Comparison of ENCODE assay signal across 21 cellular contexts in genomic region chr6:14502551-14502950, GRCh38.
DNase-seq lines count a peak whose midpoint lies in the region; ATAC-seq, FAIRE-seq and TF ChIP-seq lines count a peak whose summit lies in the region.
"Had no signal": no experiment of that assay in that cellular context is flagged by ENCODE, and none has a peak within 500 bp of the region (broad histone marks: within the 10 kb centered on the region; RNA-seq: fewer than 3 reads in every experiment).

No MANE protein-coding gene starts in this region.

- peaks cover 17% of the 10 kb centered on the region for H3K4me1 Mint-ChIP-seq in activated T-cell treated with anti-CD3 and anti-CD28 coated beads, Interleukin-2, amount 50 U/mL, for 24 hours (ENCODE audit: low read depth)
- peaks cover 7% of the 10 kb centered on the region for H3K4me1 Mint-ChIP-seq in T-helper 2 cell treated with Interferon-gamma antibody and Interleukin-4, amounts not matched to agents 5 μg/mL and 100 μg/mL, for 36 hours (ENCODE audit: low read depth)
- H3K4me1 Mint-ChIP-seq: B cell had no signal

- H3K27ac ChIP-seq in A549 (peak overlapping the region; percentile 53 to 80; a peak in 5 of 6 replicates), esophagus muscularis mucosa (replicated peaks in 1 of 4) (no peak overlapping the region)
- H3K27ac ChIP-seq: cardiac muscle cell, left lung, sigmoid colon, tibial artery had no signal

- no peak for FAIRE-seq in A549 (lab: Jason Lieb, UNC)

- WGBS in A549 (ENCODE audit: missing lambda C conversion rate): 43% methylated on average over 6 of the region's 6 CpGs
- WGBS in esophagus muscularis mucosa: 86% methylated on average over 6 of the region's 6 CpGs

- no peaks in the 10 kb centered on the region for H3K36me3 Mint-ChIP-seq in activated T-cell treated with anti-CD3 and anti-CD28 coated beads, Interleukin-2, amount 50 U/mL, for 24 hours (ENCODE audit: low read depth)
- H3K36me3 Mint-ChIP-seq in T-helper 2 cell treated with Interferon-gamma antibody and Interleukin-4, amounts not matched to agents 5 μg/mL and 100 μg/mL, for 36 hours (ENCODE audit: low read depth): no peaks in the 10 kb centered on the region

- no peak for TF ChIP-seq POLR2A in A549 (IDR thresholded peaks at IDR 0.05; ENCODE audit: low read length)
- TF ChIP-seq POLR2A in esophagus muscularis mucosa (IDR thresholded peaks at IDR 0.05; ENCODE audit: low read depth): no peak

- H3K9me3 ChIP-seq in A549 (no peaks in the 10 kb centered on the region), esophagus muscularis mucosa (no peaks in the 10 kb centered on the region)
- H3K9me3 ChIP-seq: left lung, mucosa of descending colon, sigmoid colon, tibial artery had no signal

- TF ChIP-seq EP300 in A549 (IDR thresholded peaks at IDR 0.05) (no peak), esophagus muscularis mucosa (IDR thresholded peaks at IDR 0.05) (no peak)

- TF ChIP-seq CTCF in A549 (IDR thresholded peaks at IDR 0.05): no peak
- no peak for TF ChIP-seq CTCF in esophagus muscularis mucosa (IDR thresholded peaks at IDR 0.05)

- no peaks in the 10 kb centered on the region for H3K36me3 ChIP-seq in esophagus muscularis mucosa
- H3K36me3 ChIP-seq: cardiac muscle cell, left lung, sigmoid colon, tibial artery had no signal

- peaks cover 3% of the 10 kb centered on the region for H3K27me3 Mint-ChIP-seq in activated T-cell treated with anti-CD3 and anti-CD28 coated beads, Interleukin-2, amount 50 U/mL, for 24 hours
- no peaks in the 10 kb centered on the region for H3K27me3 Mint-ChIP-seq in T-helper 2 cell treated with Interferon-gamma antibody and Interleukin-4, amounts not matched to agents 5 μg/mL and 100 μg/mL, for 36 hours (ENCODE audit: low read depth)
- H3K27me3 Mint-ChIP-seq: B cell, IgD-negative memory B cell had no signal

- DNase-seq in A549 (ENCODE audit: low read depth in 1 of 2, low spot score in 1 of 2) (peak in 1 of 2 experiments; percentile 46), EL (peak; percentile 34), RPMI8226 (peak; percentile 69), esophagus muscularis mucosa (ENCODE audit: extremely low spot score) (peak; percentile 26), DMS 273 treated with DMSO at 0.1 percent for 48 hours (lab: John Stamatoyannopoulos, UW) (no peak), iPS-NIHi7 (ENCODE audit: extremely low spot score) (no peak)
- no peak for DNase-seq in activated T-cell treated with anti-CD3 and anti-CD28 coated beads, Interleukin-2, amount 50 U/mL, for 24 hours
- no peak for DNase-seq in T-helper 2 cell treated with Interferon-gamma antibody and Interleukin-4, amounts not matched to agents 5 μg/mL and 100 μg/mL, for 36 hours (ENCODE audit: low spot score)
- DNase-seq: activated naive CD4-positive, alpha-beta T cell; effector memory CD4-positive, alpha-beta T cell; left lung; mucosa of descending colon; NCI-H1105; NCI-H2171 treated with DMSO at 0.1 percent for 48 hours; NCI-H82; occipital lobe; sigmoid colon; tibial artery had no signal

- peak; percentile 36 to 50; a peak in 3 of 6 replicates for ATAC-seq in A549
- ATAC-seq: left lung, mucosa of descending colon had no signal

- H3K4me3 ChIP-seq in A549 (no peak overlapping the region), esophagus muscularis mucosa (no peak overlapping the region)
- H3K4me3 ChIP-seq: cardiac muscle cell, left lung, mucosa of descending colon, sigmoid colon, tibial artery had no signal

- POLR2A ChIA-PET in A549 (lab: Yijun Ruan, JAX): no interaction called here

- no peaks in the 10 kb centered on the region for H3K9me3 Mint-ChIP-seq in activated T-cell treated with anti-CD3 and anti-CD28 coated beads, Interleukin-2, amount 50 U/mL, for 24 hours
- peaks cover 5% of the 10 kb centered on the region for H3K9me3 Mint-ChIP-seq in T-helper 2 cell treated with Interferon-gamma antibody and Interleukin-4, amounts not matched to agents 5 μg/mL and 100 μg/mL, for 36 hours

- peak overlapping the region; percentile 44 for H3K4me2 ChIP-seq in A549

- H3K4me1 ChIP-seq in A549 (peaks cover 28% of the 10 kb centered on the region), esophagus muscularis mucosa (peaks cover 0 to 9% (median 2%) of the 10 kb centered on the region in 4 donors)
- H3K4me1 ChIP-seq: left lung had no signal

- H3K27me3 ChIP-seq in esophagus muscularis mucosa: no peaks in the 10 kb centered on the region
- H3K27me3 ChIP-seq: cardiac muscle cell, left lung, sigmoid colon, tibial artery had no signal

- no peak overlapping the region for H3K27ac Mint-ChIP-seq in activated T-cell treated with anti-CD3 and anti-CD28 coated beads, Interleukin-2, amount 50 U/mL, for 24 hours
- no peak overlapping the region for H3K27ac Mint-ChIP-seq in T-helper 2 cell treated with Interferon-gamma antibody and Interleukin-4, amounts not matched to agents 5 μg/mL and 100 μg/mL, for 36 hours
- H3K27ac Mint-ChIP-seq: B cell, IgD-negative memory B cell had no signal

- no peak for TF ChIP-seq RAD21 in A549 (conservative IDR thresholded peaks at IDR 0.05 in 1 of 2, IDR thresholded peaks at IDR 0.05 in 1 of 2)

- no peak overlapping the region for H3K4me3 Mint-ChIP-seq in activated T-cell treated with anti-CD3 and anti-CD28 coated beads, Interleukin-2, amount 50 U/mL, for 24 hours
- no peak overlapping the region for H3K4me3 Mint-ChIP-seq in T-helper 2 cell treated with Interferon-gamma antibody and Interleukin-4, amounts not matched to agents 5 μg/mL and 100 μg/mL, for 36 hours
- H3K4me3 Mint-ChIP-seq: B cell, IgD-negative memory B cell had no signal

- CTCF ChIA-PET in A549 (lab: Yijun Ruan, JAX): no interaction called here

- intact Hi-C loops in esophagus muscularis mucosa (cut with DNase I): no loop called here

TF ChIP-seq in A549, 52 proteins besides CTCF, POLR2A, EP300 and RAD21:
- TF ChIP-seq, protein P1, sequence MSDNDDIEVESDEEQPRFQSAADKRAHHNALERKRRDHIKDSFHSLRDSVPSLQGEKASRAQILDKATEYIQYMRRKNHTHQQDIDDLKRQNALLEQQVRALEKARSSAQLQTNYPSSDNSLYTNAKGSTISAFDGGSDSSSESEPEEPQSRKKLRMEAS (IDR thresholded peaks at IDR 0.05): 0 out of 2 replicates have a peak, but pooled peaks have one; percentile 27
- no peak for TF ChIP-seq ZFP36 (IDR thresholded peaks at IDR 0.05; ENCODE audit: borderline replicate concordance, partially characterized antibody)

Comparison
In these comparisons a context has a peak if more than half of its experiments do, and no peak if none do; other contexts are left out.
1. DNase-seq: peak in EL (single experiment), RPMI8226 (single experiment) and esophagus muscularis mucosa (single experiment); none in DMS 273 treated with DMSO at 0.1 percent for 48 hours (single experiment), iPS-NIHi7 (single experiment), activated T-cell treated with anti-CD3 and anti-CD28 coated beads, Interleukin-2, amount 50 U/mL, for 24 hours (single experiment) and T-helper 2 cell treated with Interferon-gamma antibody and Interleukin-4, amounts not matched to agents 5 μg/mL and 100 μg/mL, for 36 hours (single experiment).
2. H3K27ac ChIP-seq: peak in A549 (2 of 2); none in esophagus muscularis mucosa (0 of 4).